Comparison of ENCODE assay signal across 15 cellular contexts in genomic region chr3:155495387-155495786, GRCh38.
A peak's percentile ranks its signal among the peaks of the same experiment; 100 is the strongest.
DNase-seq lines count a peak whose midpoint lies in the region; ATAC-seq, FAIRE-seq and TF ChIP-seq lines count a peak whose summit lies in the region.
"Had no signal": no experiment of that assay in that cellular context is flagged by ENCODE, and none has a peak within 500 bp of the region (broad histone marks: within the 10 kb centered on the region; RNA-seq: fewer than 3 reads in every experiment).

No MANE protein-coding gene starts in this region.

- no peak for TF ChIP-seq CTCF in kidney epithelial cell (IDR thresholded peaks at IDR 0.05; ENCODE audit: insufficient read depth, low read length, poor library complexity, severe bottlenecking)
- no peak for TF ChIP-seq CTCF in kidney (IDR thresholded peaks at IDR 0.05; ENCODE audit: borderline replicate concordance, extremely low read depth, insufficient read depth)

- no peak overlapping the region for H3K4me3 ChIP-seq in kidney epithelial cell (ENCODE audit: low read depth, low read length)
- H3K4me3 ChIP-seq in kidney (ENCODE audit: low read length in 2 of 2) = no peak overlapping the region
- H3K4me3 ChIP-seq: left lung had no signal

- no peak overlapping the region for H3K9ac ChIP-seq in kidney (ENCODE audit: low read length in 2 of 2)

- FAIRE-seq in kidney (lab: Jason Lieb, UNC) = no peak
- FAIRE-seq: urothelium cell line had no signal

- H3K9me3 ChIP-seq in kidney (ENCODE audit: control insufficient read depth in 1 of 2, low read length in 2 of 2) = no peaks in the 10 kb centered on the region
- H3K9me3 ChIP-seq: left lung had no signal

- no peak overlapping the region for H3K27ac ChIP-seq in kidney (ENCODE audit: low read depth in 2 of 2, low read length in 2 of 2)
- H3K27ac ChIP-seq: left lung had no signal

- peak; percentile 90 for ATAC-seq in GM18868 (IDR thresholded peaks at IDR 0.05; ENCODE audit: unreplicated experiment)
- ATAC-seq in GM21723 (IDR thresholded peaks at IDR 0.05; ENCODE audit: unreplicated experiment) = peak; percentile 79
- peak; percentile 69 for ATAC-seq in HG03280 (IDR thresholded peaks at IDR 0.05; ENCODE audit: unreplicated experiment)
- ATAC-seq: left lung had no signal

- intact Hi-C loops in kidney (cut with DNase I) = no loop called here

- no peaks in the 10 kb centered on the region for H3K27me3 ChIP-seq in kidney epithelial cell (ENCODE audit: control insufficient read depth, insufficient read depth, low read length)
- H3K27me3 ChIP-seq: left lung had no signal

- H3K4me1 ChIP-seq in kidney (ENCODE audit: control insufficient read depth in 1 of 2, insufficient read depth in 1 of 2, low read depth in 1 of 2, low read length in 2 of 2) = no peaks in the 10 kb centered on the region
- H3K4me1 ChIP-seq: left lung had no signal

- DNase-seq in kidney epithelial cell (ENCODE audit: low read depth) = peak; percentile 12
- DNase-seq in inferior parietal cortex (ENCODE audit: extremely low spot score) = no peak
- DNase-seq in kidney = no peak
- DNase-seq in NCI-H748 (lab: John Stamatoyannopoulos, UW; ENCODE audit: unreplicated experiment) = no peak
- DNase-seq in SHP77 (lab: John Stamatoyannopoulos, UW) = no peak
- DNase-seq: Calu3, KG1, left lung, NCI-H524, posterior cingulate gyrus, SW 1271 had no signal

- H3K36me3 ChIP-seq in kidney epithelial cell (ENCODE audit: control insufficient read depth, insufficient read depth, low read length) = no peaks in the 10 kb centered on the region
- no peaks in the 10 kb centered on the region for H3K36me3 ChIP-seq in kidney (ENCODE audit: control insufficient read depth in 1 of 2, insufficient read depth in 2 of 2, low read length in 2 of 2)
- H3K36me3 ChIP-seq: left lung had no signal
